1 cellular context compared by ENCODE assay signal in the genomic region with DNA sequence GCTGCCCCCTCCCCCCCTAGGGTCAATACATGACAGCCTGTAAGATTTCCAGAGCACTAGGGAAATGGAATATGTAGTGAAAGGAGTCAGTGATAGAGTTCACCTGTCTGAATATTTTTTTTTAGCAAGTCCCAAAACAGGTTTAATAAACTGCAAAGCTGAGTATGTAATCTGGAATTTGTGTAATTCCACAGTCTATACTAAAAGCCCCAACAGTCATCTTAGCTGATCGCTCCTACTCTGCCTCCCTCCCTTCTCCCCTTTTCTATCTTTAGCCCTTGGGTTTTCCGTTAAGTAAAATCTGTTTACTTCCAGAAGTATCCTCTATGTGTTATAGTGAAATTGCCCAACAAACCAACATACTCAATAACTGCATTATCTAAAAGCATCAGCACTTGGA.
TF ChIP-seq lines count a peak whose summit lies in the region.

No MANE protein-coding gene starts in this region.

TF ChIP-seq in HepG2, 621 proteins besides CTCF, POLR2A, EP300 and RAD21:
- TF ChIP-seq SP140L (CRISPR knock-in tag; IDR thresholded peaks at IDR 0.05; ENCODE audit: borderline replicate concordance) (no peak), ZNF333 (CRISPR knock-in tag; IDR thresholded peaks at IDR 0.05; ENCODE audit: borderline replicate concordance) (no peak), MED13 (CRISPR knock-in tag; IDR thresholded peaks at IDR 0.05) (no peak), HCFC1 (IDR thresholded peaks at IDR 0.05; ENCODE audit: low read depth, low read length) (no peak), ZNF382 (CRISPR knock-in tag; IDR thresholded peaks at IDR 0.05; ENCODE audit: borderline replicate concordance) (no peak), ZNF776 (CRISPR knock-in tag; IDR thresholded peaks at IDR 0.05) (no peak), ZNF615 (CRISPR knock-in tag; IDR thresholded peaks at IDR 0.05; ENCODE audit: borderline replicate concordance) (no peak), NR2C2 (CRISPR knock-in tag; IDR thresholded peaks at IDR 0.05; ENCODE audit: borderline replicate concordance) (no peak), NFIB (CRISPR knock-in tag; IDR thresholded peaks at IDR 0.05; ENCODE audit: borderline replicate concordance) (no peak)
- TF ChIP-seq, protein P1, sequence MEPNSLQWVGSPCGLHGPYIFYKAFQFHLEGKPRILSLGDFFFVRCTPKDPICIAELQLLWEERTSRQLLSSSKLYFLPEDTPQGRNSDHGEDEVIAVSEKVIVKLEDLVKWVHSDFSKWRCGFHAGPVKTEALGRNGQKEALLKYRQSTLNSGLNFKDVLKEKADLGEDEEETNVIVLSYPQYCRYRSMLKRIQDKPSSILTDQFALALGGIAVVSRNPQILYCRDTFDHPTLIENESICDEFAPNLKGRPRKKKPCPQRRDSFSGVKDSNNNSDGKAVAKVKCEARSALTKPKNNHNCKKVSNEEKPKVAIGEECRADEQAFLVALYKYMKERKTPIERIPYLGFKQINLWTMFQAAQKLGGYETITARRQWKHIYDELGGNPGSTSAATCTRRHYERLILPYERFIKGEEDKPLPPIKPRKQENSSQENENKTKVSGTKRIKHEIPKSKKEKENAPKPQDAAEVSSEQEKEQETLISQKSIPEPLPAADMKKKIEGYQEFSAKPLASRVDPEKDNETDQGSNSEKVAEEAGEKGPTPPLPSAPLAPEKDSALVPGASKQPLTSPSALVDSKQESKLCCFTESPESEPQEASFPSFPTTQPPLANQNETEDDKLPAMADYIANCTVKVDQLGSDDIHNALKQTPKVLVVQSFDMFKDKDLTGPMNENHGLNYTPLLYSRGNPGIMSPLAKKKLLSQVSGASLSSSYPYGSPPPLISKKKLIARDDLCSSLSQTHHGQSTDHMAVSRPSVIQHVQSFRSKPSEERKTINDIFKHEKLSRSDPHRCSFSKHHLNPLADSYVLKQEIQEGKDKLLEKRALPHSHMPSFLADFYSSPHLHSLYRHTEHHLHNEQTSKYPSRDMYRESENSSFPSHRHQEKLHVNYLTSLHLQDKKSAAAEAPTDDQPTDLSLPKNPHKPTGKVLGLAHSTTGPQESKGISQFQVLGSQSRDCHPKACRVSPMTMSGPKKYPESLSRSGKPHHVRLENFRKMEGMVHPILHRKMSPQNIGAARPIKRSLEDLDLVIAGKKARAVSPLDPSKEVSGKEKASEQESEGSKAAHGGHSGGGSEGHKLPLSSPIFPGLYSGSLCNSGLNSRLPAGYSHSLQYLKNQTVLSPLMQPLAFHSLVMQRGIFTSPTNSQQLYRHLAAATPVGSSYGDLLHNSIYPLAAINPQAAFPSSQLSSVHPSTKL (CRISPR knock-in tag; IDR thresholded peaks at IDR 0.05) = no peak
- TF ChIP-seq, protein P2, sequence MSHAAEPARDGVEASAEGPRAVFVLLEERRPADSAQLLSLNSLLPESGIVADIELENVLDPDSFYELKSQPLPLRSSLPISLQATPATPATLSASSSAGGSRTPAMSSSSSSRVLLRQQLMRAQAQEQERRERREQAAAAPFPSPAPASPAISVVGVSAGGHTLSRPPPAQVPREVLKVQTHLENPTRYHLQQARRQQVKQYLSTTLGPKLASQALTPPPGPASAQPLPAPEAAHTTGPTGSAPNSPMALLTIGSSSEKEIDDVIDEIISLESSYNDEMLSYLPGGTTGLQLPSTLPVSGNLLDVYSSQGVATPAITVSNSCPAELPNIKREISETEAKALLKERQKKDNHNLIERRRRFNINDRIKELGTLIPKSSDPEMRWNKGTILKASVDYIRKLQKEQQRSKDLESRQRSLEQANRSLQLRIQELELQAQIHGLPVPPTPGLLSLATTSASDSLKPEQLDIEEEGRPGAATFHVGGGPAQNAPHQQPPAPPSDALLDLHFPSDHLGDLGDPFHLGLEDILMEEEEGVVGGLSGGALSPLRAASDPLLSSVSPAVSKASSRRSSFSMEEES (CRISPR knock-in tag; IDR thresholded peaks at IDR 0.05) = no peak
- TF ChIP-seq, protein P3, sequence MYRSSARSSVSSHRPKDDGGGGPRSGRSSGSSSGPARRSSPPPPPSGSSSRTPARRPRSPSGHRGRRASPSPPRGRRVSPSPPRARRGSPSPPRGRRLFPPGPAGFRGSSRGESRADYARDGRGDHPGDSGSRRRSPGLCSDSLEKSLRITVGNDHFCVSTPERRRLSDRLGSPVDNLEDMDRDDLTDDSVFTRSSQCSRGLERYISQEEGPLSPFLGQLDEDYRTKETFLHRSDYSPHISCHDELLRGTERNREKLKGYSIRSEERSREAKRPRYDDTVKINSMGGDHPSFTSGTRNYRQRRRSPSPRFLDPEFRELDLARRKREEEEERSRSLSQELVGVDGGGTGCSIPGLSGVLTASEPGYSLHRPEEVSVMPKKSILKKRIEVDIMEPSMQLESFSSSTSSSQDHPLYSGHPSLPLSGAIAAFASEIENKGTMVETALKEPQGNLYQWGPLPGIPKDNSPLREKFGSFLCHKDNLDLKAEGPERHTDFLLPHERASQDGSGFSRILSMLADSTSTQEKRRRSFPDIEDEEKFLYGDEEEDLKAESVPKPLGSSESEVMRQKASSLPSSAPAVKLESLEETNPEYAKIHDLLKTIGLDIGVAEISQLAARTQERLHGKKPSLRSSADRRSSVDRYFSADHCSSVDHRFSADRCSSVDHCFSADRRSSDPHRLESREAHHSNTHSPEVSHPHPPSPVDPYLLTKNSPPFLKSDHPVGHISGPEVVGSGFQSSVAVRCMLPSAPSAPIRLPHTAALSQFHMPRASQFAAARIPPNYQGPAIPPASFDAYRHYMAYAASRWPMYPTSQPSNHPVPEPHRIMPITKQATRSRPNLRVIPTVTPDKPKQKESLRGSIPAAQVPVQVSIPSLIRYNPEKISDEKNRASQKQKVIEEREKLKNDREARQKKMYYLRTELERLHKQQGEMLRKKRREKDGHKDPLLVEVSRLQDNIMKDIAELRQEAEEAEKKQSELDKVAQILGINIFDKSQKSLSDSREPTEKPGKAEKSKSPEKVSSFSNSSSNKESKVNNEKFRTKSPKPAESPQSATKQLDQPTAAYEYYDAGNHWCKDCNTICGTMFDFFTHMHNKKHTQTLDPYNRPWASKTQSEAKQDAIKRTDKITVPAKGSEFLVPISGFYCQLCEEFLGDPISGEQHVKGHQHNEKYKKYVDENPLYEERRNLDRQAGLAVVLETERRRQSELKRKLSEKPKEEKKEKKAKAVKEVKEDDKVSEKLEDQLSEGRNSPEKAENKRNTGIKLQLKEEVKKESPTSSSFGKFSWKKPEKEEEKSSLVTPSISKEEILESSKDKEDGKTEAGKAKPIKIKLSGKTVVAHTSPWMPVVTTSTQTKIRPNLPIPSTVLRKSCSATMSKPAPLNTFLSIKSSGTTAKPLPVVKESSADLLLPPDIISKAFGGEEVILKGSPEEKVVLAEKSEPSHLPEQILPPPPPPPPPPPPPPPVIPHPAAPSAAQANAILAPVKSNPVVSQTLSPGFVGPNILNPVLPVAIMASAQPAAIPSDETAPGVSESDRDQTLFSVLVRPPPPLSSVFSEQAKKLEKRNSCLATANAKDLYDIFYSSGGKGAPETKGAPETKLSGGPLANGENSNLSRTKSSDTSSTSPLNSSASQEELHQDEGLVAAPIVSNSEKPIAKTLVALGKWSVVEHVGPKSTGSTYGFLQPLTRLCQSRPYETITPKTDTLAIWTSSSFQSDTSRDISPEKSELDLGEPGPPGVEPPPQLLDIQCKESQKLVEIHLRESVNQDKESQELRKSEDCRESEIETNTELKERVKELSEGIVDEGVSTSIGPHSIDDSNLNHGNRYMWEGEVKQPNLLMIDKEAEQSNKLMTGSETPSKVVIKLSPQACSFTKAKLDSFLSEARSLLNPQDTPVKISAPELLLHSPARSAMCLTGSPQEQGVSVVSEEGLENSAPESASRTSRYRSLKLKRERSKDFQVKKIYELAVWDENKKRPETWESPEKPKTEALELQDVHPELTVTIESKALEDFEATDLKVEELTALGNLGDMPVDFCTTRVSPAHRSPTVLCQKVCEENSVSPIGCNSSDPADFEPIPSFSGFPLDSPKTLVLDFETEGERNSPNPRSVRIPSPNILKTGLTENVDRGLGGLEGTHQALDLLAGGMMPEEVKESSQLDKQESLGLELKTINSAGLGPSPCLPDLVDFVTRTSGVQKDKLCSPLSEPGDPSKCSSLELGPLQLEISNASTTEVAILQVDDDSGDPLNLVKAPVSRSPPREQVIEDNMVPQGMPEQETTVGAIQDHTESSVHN (CRISPR knock-in tag; IDR thresholded peaks at IDR 0.05) = no peak
